Comparison of ENCODE assay signal across 25 cellular contexts in the genomic region with DNA sequence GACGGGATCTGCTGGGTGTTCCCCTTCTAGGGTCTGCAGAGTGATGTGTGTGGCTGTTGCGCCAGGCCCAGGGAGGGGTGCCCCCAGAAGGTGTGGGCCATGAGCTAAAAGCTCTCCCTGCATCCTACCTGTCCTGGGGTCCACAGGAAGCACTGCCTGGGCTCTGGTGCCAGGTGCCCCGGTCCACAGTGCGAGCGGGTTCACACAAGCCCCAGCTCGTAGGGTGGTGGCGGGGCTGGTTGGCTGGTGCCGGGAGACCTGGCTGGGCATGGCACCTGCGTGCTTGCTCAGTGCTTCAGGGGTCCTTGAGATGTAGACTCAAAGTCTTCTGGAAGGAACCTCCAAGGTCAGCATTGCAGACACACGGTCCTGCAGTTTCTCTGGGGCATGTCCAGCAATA. TPM values are rescaled to one million over a fixed set of nuclear protein-coding genes. Genes with fewer than 3 reads are reported as not detected.
DNase-seq lines count a peak whose midpoint lies in the region; ATAC-seq and TF ChIP-seq lines count a peak whose summit lies in the region.
"Had no signal": no experiment of that assay in that cellular context is flagged by ENCODE, and none has a peak within 500 bp of the region (broad histone marks: within the 10 kb centered on the region; RNA-seq: fewer than 3 reads in every experiment).

No MANE protein-coding gene starts in this region.

- H2BK12ac ChIP-seq in neuronal stem cell (ENCODE audit: low read length), result peak overlapping the region; percentile 76

- peak overlapping the region; percentile 88 for H2BK15ac ChIP-seq in neuronal stem cell (ENCODE audit: low read length)

- no peak overlapping the region for H3K4ac ChIP-seq in neuronal stem cell (ENCODE audit: low read length)

- H3K4me1 Mint-ChIP-seq in activated CD4-positive, alpha-beta memory T cell treated with anti-CD3 and anti-CD28 coated beads, Interleukin-2, amount 10 ng/mL, durations not matched to agents 7 days and 5 days, result no peaks in the 10 kb centered on the region
- H3K4me1 Mint-ChIP-seq: B cell had no signal

- TF ChIP-seq CTCF in WERI-Rb-1 (IDR thresholded peaks at IDR 0.05; ENCODE audit: low read depth, low read length), result no peak

- no peaks in the 10 kb centered on the region for H3K9me3 ChIP-seq in WERI-Rb-1 (ENCODE audit: severe bottlenecking)
- H3K9me3 ChIP-seq in neuronal stem cell (replicated peaks in 1 of 2; ENCODE audit: control insufficient read depth in 2 of 2, insufficient read depth in 1 of 2, low read depth in 1 of 2, low read length in 2 of 2), result no peaks in the 10 kb centered on the region
- H3K9me3 ChIP-seq: A549; BLaER1 treated with 17β-estradiol and CSF1 and Interleukin-3, amounts not matched to agents 10 nM and 100 nM; Caco-2 had no signal

- H3K14ac ChIP-seq in neuronal stem cell (ENCODE audit: low read length), result peak overlapping the region; percentile 59

- WGBS in neuronal stem cell (ENCODE audit: extremely low coverage in 2 of 2, insufficient read length in 2 of 2, insufficient replicate concordance in 1 of 2), 2 donors, result no CpG with 5 or more reads among the region's 10 CpGs

- no peak overlapping the region for H4K8ac ChIP-seq in neuronal stem cell (ENCODE audit: low read depth, low read length)

- peaks cover 36% of the 10 kb centered on the region for H3K36me3 ChIP-seq in WERI-Rb-1
- no peaks in the 10 kb centered on the region for H3K36me3 ChIP-seq in neuronal stem cell (replicated peaks in 1 of 2; ENCODE audit: control insufficient read depth in 2 of 2, insufficient read depth in 2 of 2, low read length in 2 of 2)

- no peak overlapping the region for H3K4me3 Mint-ChIP-seq in activated CD4-positive, alpha-beta memory T cell treated with anti-CD3 and anti-CD28 coated beads, Interleukin-2, amount 10 ng/mL, durations not matched to agents 7 days and 5 days
- H3K4me3 Mint-ChIP-seq: B cell; CD4-positive, alpha-beta T cell; CD8-positive, alpha-beta T cell had no signal

- peak overlapping the region; percentile 66 for H3K23ac ChIP-seq in neuronal stem cell (ENCODE audit: low read depth, low read length, poor library complexity)

- no peak overlapping the region for H3K4me2 ChIP-seq in neuronal stem cell (ENCODE audit: insufficient read depth, low read length, poor library complexity, severe bottlenecking)
- H3K4me2 ChIP-seq: A549; BLaER1 treated with 17β-estradiol and CSF1 and Interleukin-3, amounts not matched to agents 10 nM and 100 nM had no signal

- POLR2A ChIA-PET in activated CD4-positive, alpha-beta memory T cell treated with anti-CD3 and anti-CD28 coated beads, Interleukin-2, amount 10 ng/mL, durations not matched to agents 7 days and 5 days (lab: Charles Lee), result no interaction called here

- H3K4me3 ChIP-seq in WERI-Rb-1 (ENCODE audit: low read depth, low read length) (no peak overlapping the region), neuronal stem cell (ENCODE audit: low read length in 2 of 2) (no peak overlapping the region)
- H3K4me3 ChIP-seq: A549; BLaER1 treated with 17β-estradiol and CSF1 and Interleukin-3, amounts not matched to agents 10 nM and 100 nM; GM12878 had no signal

- H3K4me1 ChIP-seq in neuronal stem cell (ENCODE audit: control insufficient read depth in 2 of 2, insufficient read depth in 1 of 2, low read depth in 1 of 2, low read length in 2 of 2), result peaks cover 27 to 56% of the 10 kb centered on the region in 2 donors
- H3K4me1 ChIP-seq: A549, Caco-2 had no signal

- H3K27ac ChIP-seq in WERI-Rb-1 (peak overlapping the region; percentile 14), neuronal stem cell (replicated peaks; ENCODE audit: low read length) (peak overlapping the region; percentile 3)
- H3K27ac ChIP-seq: 22Rv1; A549; BLaER1 treated with 17β-estradiol and CSF1 and Interleukin-3, amounts not matched to agents 10 nM and 100 nM; C4-2B had no signal

- H3K36me3 Mint-ChIP-seq in activated CD4-positive, alpha-beta memory T cell treated with anti-CD3 and anti-CD28 coated beads, Interleukin-2, amount 10 ng/mL, durations not matched to agents 7 days and 5 days (ENCODE audit: low read depth), result no peaks in the 10 kb centered on the region
- H3K36me3 Mint-ChIP-seq: CD8-positive, alpha-beta T cell had no signal

- H3K18ac ChIP-seq in neuronal stem cell (ENCODE audit: low read length), result peak overlapping the region; percentile 81

- ATAC-seq in GM18861 (IDR thresholded peaks at IDR 0.05; ENCODE audit: unreplicated experiment), result no peak
- ATAC-seq: A549; CD8-positive, alpha-beta T cell; GM12878 had no signal

- H3K9me3 Mint-ChIP-seq in activated CD4-positive, alpha-beta memory T cell treated with anti-CD3 and anti-CD28 coated beads, Interleukin-2, amount 10 ng/mL, durations not matched to agents 7 days and 5 days, result no peaks in the 10 kb centered on the region
- H3K9me3 Mint-ChIP-seq: CD4-positive, alpha-beta T cell; CD8-positive, alpha-beta T cell had no signal

- CTCF ChIA-PET in activated CD4-positive, alpha-beta memory T cell treated with anti-CD3 and anti-CD28 coated beads, Interleukin-2, amount 10 ng/mL, durations not matched to agents 7 days and 5 days (lab: Charles Lee), result no interaction called here

- H3K79me1 ChIP-seq in neuronal stem cell (ENCODE audit: low read depth, low read length), result no peaks in the 10 kb centered on the region

- H3K27me3 Mint-ChIP-seq in activated CD4-positive, alpha-beta memory T cell treated with anti-CD3 and anti-CD28 coated beads, Interleukin-2, amount 10 ng/mL, durations not matched to agents 7 days and 5 days, result peaks cover 42% of the 10 kb centered on the region

- no peak overlapping the region for H4K91ac ChIP-seq in neuronal stem cell (ENCODE audit: low read depth, low read length, poor library complexity)

- H2BK5ac ChIP-seq in neuronal stem cell (ENCODE audit: low read length), result peak overlapping the region; percentile 85

- H2BK120ac ChIP-seq in neuronal stem cell (ENCODE audit: low read depth, low read length), result peak overlapping the region; percentile 63

- no peak overlapping the region for H2AFZ ChIP-seq in neuronal stem cell (ENCODE audit: low read length)

- H3K27ac Mint-ChIP-seq in activated CD4-positive, alpha-beta memory T cell treated with anti-CD3 and anti-CD28 coated beads, Interleukin-2, amount 10 ng/mL, durations not matched to agents 7 days and 5 days, result no peak overlapping the region
- H3K27ac Mint-ChIP-seq: B cell; CD4-positive, alpha-beta T cell; CD8-positive, alpha-beta T cell had no signal

- H3K27me3 ChIP-seq in WERI-Rb-1 (ENCODE audit: insufficient read depth, low read depth, severe bottlenecking) (no peaks in the 10 kb centered on the region), neuronal stem cell (ENCODE audit: control insufficient read depth in 3 of 3, insufficient read depth in 3 of 3, low read depth in 1 of 3, low read length in 3 of 3) (peaks cover 0 to 86% (median 0%) of the 10 kb centered on the region in 3 experiments)
- H3K27me3 ChIP-seq: BLaER1 treated with 17β-estradiol and CSF1 and Interleukin-3, amounts not matched to agents 10 nM and 100 nM had no signal

- peak overlapping the region; percentile 98 for H2AK5ac ChIP-seq in neuronal stem cell (ENCODE audit: low read depth, low read length)

- peak; percentile 8 for DNase-seq in DMS79 treated with DMSO at 0.1 percent for 48 hours (lab: John Stamatoyannopoulos, UW)
- no peak for DNase-seq in DMS79 (lab: John Stamatoyannopoulos, UW)
- no peak for DNase-seq in WERI-Rb-1
- no peak for DNase-seq in neuronal stem cell (ENCODE audit: low spot score)
- no peak for DNase-seq in stimulated activated naive CD4-positive, alpha-beta T cell (lab: John Stamatoyannopoulos, UW)
- no peak for DNase-seq in activated CD4-positive, alpha-beta memory T cell treated with anti-CD3 and anti-CD28 coated beads, Interleukin-2, amount 10 ng/mL, durations not matched to agents 7 days and 5 days
- DNase-seq: AML-193; Caco-2; Calu3; CD4-positive, alpha-beta T cell; CD8-positive, alpha-beta T cell; DMS 273 treated with DMSO at 0.1 percent for 48 hours; DMS153; DMS53; DND-41; EL; GDM1 had no signal

- H3K9ac ChIP-seq in neuronal stem cell (ENCODE audit: low read depth, low read length, poor library complexity), result no peak overlapping the region
- H3K9ac ChIP-seq: BLaER1 treated with 17β-estradiol and CSF1 and Interleukin-3, amounts not matched to agents 10 nM and 100 nM had no signal

RNA-seq across cellular contexts. Expression of gene ASS1, which starts 25.5 kb away (rescaled TPM):
- 19.7 TPM for polyA plus RNA-seq in neuronal stem cell (2013, experiment 1 of 2)
- 19.8 TPM for polyA plus RNA-seq in neuronal stem cell (2013, experiment 2 of 2)
- total RNA-seq in activated CD4-positive, alpha-beta memory T cell treated with anti-CD3 and anti-CD28 coated beads, Interleukin-2, amount 10 ng/mL, durations not matched to agents 7 days and 5 days, result 10 to 100 TPM in 1 of 2 experiments, 1 to 10 TPM in 1; 8.6 to 10.1 TPM
- total RNA-seq: A172; CD4-positive, alpha-beta T cell; CD8-positive, alpha-beta T cell had no signal
